In genomic region chr1:212379366-212379765, GRCh38 we compare ENCODE assay signal across 7 cellular contexts.
"Had no signal": no experiment of that assay in that cellular context is flagged by ENCODE, and none has a peak within 500 bp of the region (broad histone marks: within the 10 kb centered on the region; RNA-seq: fewer than 3 reads in every experiment).

No MANE protein-coding gene starts in this region.

- H3K4me3 Mint-ChIP-seq: HFFc6 had no signal

- H3K27ac Mint-ChIP-seq: HFFc6 had no signal

- H3K4me3 ChIP-seq: GM23248, HAP-1 had no signal

- FAIRE-seq: HepG2 had no signal

- ATAC-seq: HCT116, HepG2 had no signal

- H3K9me3 Mint-ChIP-seq: HFFc6 had no signal

- DNase-seq: GM23248, GOT3, H7, HFFc6 had no signal
